8 cellular contexts compared by ENCODE assay signal in the genomic region with DNA sequence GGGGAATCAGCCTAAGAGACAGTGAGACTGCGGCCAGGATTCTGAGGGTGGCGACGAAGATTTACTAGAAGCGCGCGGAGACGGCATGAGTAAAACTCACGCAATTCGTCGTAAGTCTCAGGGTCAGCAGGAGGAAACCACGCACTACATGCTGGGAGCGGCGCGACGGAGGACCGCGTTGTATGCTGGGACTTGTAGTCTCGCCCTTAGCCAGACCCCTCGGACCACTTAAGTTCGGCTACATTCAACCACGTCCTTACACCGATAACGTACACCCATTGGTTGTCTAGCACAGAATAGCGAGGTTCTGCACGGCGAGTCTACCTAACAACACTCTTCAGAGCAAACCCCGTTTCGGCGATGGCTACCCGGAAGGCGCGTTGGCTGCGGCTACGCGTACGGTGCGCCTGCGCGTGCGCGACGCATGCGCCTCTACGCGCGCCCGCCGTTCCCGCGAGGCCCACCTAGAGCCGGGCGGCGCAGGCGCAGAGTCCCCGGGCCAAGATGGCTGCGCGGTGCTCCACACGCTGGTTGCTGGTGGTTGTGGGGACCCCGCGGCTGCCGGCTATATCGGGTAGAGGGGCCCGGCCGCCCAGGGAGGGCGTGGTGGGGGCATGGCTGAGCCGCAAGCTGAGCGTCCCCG. TPM values are rescaled to one million over a fixed set of nuclear protein-coding genes. Genes with fewer than 3 reads are reported as not detected.
DNase-seq lines count a peak whose midpoint lies in the region; ATAC-seq and TF ChIP-seq lines count a peak whose summit lies in the region.

TSS of gene DNAJA3 (plus strand) at position 491 of the 643 bp plus-strand sequence. CDS start at position 505, 14 bp downstream.

- H3K9me3 ChIP-seq in adrenal gland (replicated peaks in 1 of 3): no peaks in the 10 kb centered on the region

- H3K36me3 Mint-ChIP-seq in type B pancreatic cell: peaks cover 7% of the 10 kb centered on the region

- H3K27me3 ChIP-seq in adrenal gland: no peaks in the 10 kb centered on the region

- H3K4me1 ChIP-seq in adrenal gland (replicated peaks in 1 of 2): peaks cover 18 to 19% of the 10 kb centered on the region in 2 donors

- peak within 1 kb of the TSS; percentile 54 to 72 (median 70) for H3K4me3 ChIP-seq in adrenal gland

- peak within 1 kb of the TSS; percentile 98 for H3K4me3 Mint-ChIP-seq in type B pancreatic cell

- TF ChIP-seq POLR2A in GM15510 (IDR thresholded peaks at IDR 0.05; ENCODE audit: borderline replicate concordance, extremely low read depth, insufficient read length) (peak; percentile 88), adrenal gland (IDR thresholded peaks at IDR 0.05) (peak; percentile 42 to 88)

- no peak for TF ChIP-seq CTCF in adrenal gland (IDR thresholded peaks at IDR 0.05)
- no peak for TF ChIP-seq CTCF in type B pancreatic cell (conservative IDR thresholded peaks at IDR 0.05)

- H3K9me3 Mint-ChIP-seq in type B pancreatic cell: no peaks in the 10 kb centered on the region

- WGBS in adrenal gland, 4 donors: 0 to 1% (median 1%) methylated on average over 32 to 68 of the region's 68 CpGs

- H3K27ac ChIP-seq in adrenal gland: peak within 1 kb of the TSS; percentile 77 to 98 (median 96)

- H3K4me1 Mint-ChIP-seq in type B pancreatic cell (ENCODE audit: unreplicated experiment): peaks cover 26% of the 10 kb centered on the region

- DNase-seq in NCI-H146 treated with DMSO at 0.1 percent for 48 hours (lab: John Stamatoyannopoulos, UW; ENCODE audit: unreplicated experiment) (peak; percentile 96), T-helper 1 cell (peak; percentile 86 to 96 (median 88)), adrenal gland (peak; percentile 92 to 97 (median 94)), left cardiac atrium (peak; percentile 94), posterior cingulate gyrus (peak; percentile 84 to 98 (median 90)), type B pancreatic cell (ENCODE audit: extremely low spot score, unreplicated experiment) (peak; percentile 94)

- H3K27me3 Mint-ChIP-seq in type B pancreatic cell: no peaks in the 10 kb centered on the region

- H3K36me3 ChIP-seq in adrenal gland (replicated peaks in 1 of 2): no peaks in the 10 kb centered on the region

- H3K27ac Mint-ChIP-seq in type B pancreatic cell: peak within 1 kb of the TSS; percentile 100

- intact Hi-C loops in adrenal gland (cut with DNase I) (no loop called here), left cardiac atrium (cut with DNase I) (no loop called here), posterior cingulate gyrus (cut with DNase I) (no loop called here)

- ATAC-seq in HG02884 (IDR thresholded peaks at IDR 0.05; ENCODE audit: unreplicated experiment): peak; percentile 86
- peak; percentile 98 to 99 for ATAC-seq in left cardiac atrium

RNA-seq across cellular contexts. Expression of gene DNAJA3, which starts in this region (rescaled TPM):
- total RNA-seq in adrenal gland (100 to 1,000 TPM in 2 of 8 donors, 10 to 100 TPM in 6; 55.0 to 122 (median 76.5) TPM), left cardiac atrium (10 to 100 TPM; 44.6 to 48.3 TPM), type B pancreatic cell (ENCODE audit: low replicate concordance) (43.9 and 46.5 TPM in 2 replicates)
- polyA plus RNA-seq in adrenal gland: 100 to 1,000 TPM in 1 of 3 donors, 10 to 100 TPM in 2; 21.9 to 166 (median 25.6) TPM

Comparison
In these comparisons a context has a peak if more than half of its experiments do, and no peak if none do; other contexts are left out.
1. Peak in every context shown above with its lines: DNase-seq, ATAC-seq, H3K4me3 ChIP-seq and H3K27ac ChIP-seq.